1 cellular context compared by ENCODE assay signal in genomic region chr13:99900960-99901359, GRCh38.
TF ChIP-seq lines count a peak whose summit lies in the region.

No MANE protein-coding gene starts in this region.

TF ChIP-seq in H1, 55 proteins besides CTCF, POLR2A, EP300 and RAD21 (continued from another document):
- no peak for TF ChIP-seq ATF3 (IDR thresholded peaks at IDR 0.05; ENCODE audit: insufficient read depth, low read depth, low read length)
- TF ChIP-seq SAP30 (IDR thresholded peaks at IDR 0.05; ENCODE audit: insufficient read depth, insufficient replicate concordance, low read length), result no peak
- no peak for TF ChIP-seq EGR1 (IDR thresholded peaks at IDR 0.05; ENCODE audit: borderline replicate concordance, low read depth, low read length)
- no peak for TF ChIP-seq TEAD4 (IDR thresholded peaks at IDR 0.05; ENCODE audit: low read depth, low read length)
- no peak for TF ChIP-seq HDAC6 (IDR thresholded peaks at IDR 0.05; ENCODE audit: low read depth, low read length)
- TF ChIP-seq CREB1 (IDR thresholded peaks at IDR 0.05), result no peak
